In the genomic region with DNA sequence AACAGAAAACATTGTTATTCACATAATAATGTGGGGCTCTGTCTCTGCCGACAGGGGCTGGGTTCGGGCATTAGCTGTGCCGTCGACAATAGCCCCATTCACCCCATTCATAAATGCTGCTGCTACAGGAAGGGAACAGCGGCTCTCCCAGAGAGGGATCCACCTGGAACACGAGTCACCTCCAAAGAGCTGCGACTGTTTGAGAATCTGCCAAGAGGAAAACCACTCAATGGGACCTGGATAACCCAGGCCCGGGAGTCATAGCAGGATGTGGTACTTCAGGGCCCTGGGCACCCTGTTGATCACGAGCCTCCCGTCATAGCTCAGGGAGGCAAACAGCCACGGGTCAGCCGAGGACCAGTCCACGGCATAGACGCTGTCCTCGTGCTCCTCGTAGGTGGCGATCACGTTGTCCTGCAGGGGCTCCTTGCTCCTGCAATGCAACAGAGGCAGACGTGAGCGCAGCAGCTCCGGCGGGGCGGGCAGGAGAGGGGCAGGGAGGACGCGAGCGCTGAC, we compare ENCODE assay signal across 22 cellular contexts.
DNase-seq lines count a peak whose midpoint lies in the region; ATAC-seq, FAIRE-seq and TF ChIP-seq lines count a peak whose summit lies in the region.
"Had no signal": no experiment of that assay in that cellular context is flagged by ENCODE, and none has a peak within 500 bp of the region (broad histone marks: within the 10 kb centered on the region; RNA-seq: fewer than 3 reads in every experiment).

No MANE protein-coding gene starts in this region.

- no peak for TF ChIP-seq CTCF in upper lobe of left lung (IDR thresholded peaks at IDR 0.05)

- peak; percentile 19 for FAIRE-seq in frontal cortex (lab: Jason Lieb, UNC)
- no peak for FAIRE-seq in GM12891 (lab: Jason Lieb, UNC)
- FAIRE-seq: GM12878, K562 had no signal

- no peaks in the 10 kb centered on the region for H3K4me1 ChIP-seq in upper lobe of left lung
- H3K4me1 ChIP-seq: esophagus muscularis mucosa, suprapubic skin had no signal

- H3K36me3 ChIP-seq in upper lobe of left lung: peaks cover 3 to 45% (median 13%) of the 10 kb centered on the region in 4 donors

- DNase-seq in EL (peak; percentile 5), NCI-H2107 treated with DMSO at 0.1 percent for 48 hours (lab: John Stamatoyannopoulos, UW; ENCODE audit: unreplicated experiment) (peak; percentile 75), frontal cortex (ENCODE audit: low spot score in 2 of 2) (peak in 1 of 2 donors; percentile 66), pons (ENCODE audit: low spot score) (peak; percentile 91), GM12891 (ENCODE audit: insufficient read length, low spot score) (no peak), upper lobe of left lung (no peak)
- DNase-seq: activated CD4-positive, alpha-beta T cell treated with anti-CD3 and anti-CD28 coated beads for 48 hours; activated CD8-positive, alpha-beta memory T cell treated with anti-CD3 and anti-CD28 coated beads, Interleukin-2, amount 50 U/mL, for 48 hours; activated naive CD4-positive, alpha-beta T cell treated with anti-CD3 and anti-CD28 coated beads for 36 hours; NCI-H1092; NCI-H2171 treated with DMSO at 0.1 percent for 48 hours; NK-92 treated with Interleukin-12 subunit alpha and Interleukin-12 subunit beta, amount 100 ng/mL, for 24 hours; retina; SIG-M5 had no signal

- TF ChIP-seq POLR2A in GM12891 (IDR thresholded peaks at IDR 0.05; ENCODE audit: low read depth, low read length): no peak
- TF ChIP-seq POLR2A in upper lobe of left lung (IDR thresholded peaks at IDR 0.05): no peak

- no peak overlapping the region for H3K27ac ChIP-seq in upper lobe of left lung
- H3K27ac ChIP-seq: C4-2B, esophagus muscularis mucosa, hepatocyte, suprapubic skin had no signal

- ATAC-seq in HG03342 (IDR thresholded peaks at IDR 0.05; ENCODE audit: unreplicated experiment) (no peak), upper lobe of left lung (ENCODE audit: low FRiP score in 2 of 2) (no peak)
- ATAC-seq: K562; naive thymus-derived CD8-positive, alpha-beta T cell had no signal

- H3K9me3 ChIP-seq in upper lobe of left lung: no peaks in the 10 kb centered on the region
- H3K9me3 ChIP-seq: esophagus muscularis mucosa, suprapubic skin had no signal

- no peak for TF ChIP-seq EP300 in upper lobe of left lung (IDR thresholded peaks at IDR 0.05)

- WGBS in upper lobe of left lung, 2 donors: 92% methylated on average over 10 to 26 of the region's 26 CpGs

- no peak overlapping the region for H3K4me3 ChIP-seq in upper lobe of left lung
- H3K4me3 ChIP-seq: esophagus muscularis mucosa, GM12878, hepatocyte, K562, suprapubic skin had no signal

- H3K27me3 ChIP-seq in upper lobe of left lung: no peaks in the 10 kb centered on the region
- H3K27me3 ChIP-seq: esophagus muscularis mucosa, hepatocyte, suprapubic skin had no signal

TF ChIP-seq in GM12891, 5 proteins besides CTCF, POLR2A, EP300 and RAD21:
- TF ChIP-seq POU2F2 (IDR thresholded peaks at IDR 0.05; ENCODE audit: low read depth, low read length) (no peak), PAX5 (IDR thresholded peaks at IDR 0.05; ENCODE audit: insufficient read depth, low read length, severe bottlenecking) (no peak), POLR2AphosphoS5 (IDR thresholded peaks at IDR 0.05; ENCODE audit: low read depth, low read length) (no peak), TAF1 (IDR thresholded peaks at IDR 0.05; ENCODE audit: low read depth, low read length) (no peak), SPI1 (IDR thresholded peaks at IDR 0.05; ENCODE audit: low read depth, low read length) (no peak)

Comparison
In these comparisons a context has a peak if more than half of its experiments do, and no peak if none do; other contexts are left out.
1. DNase-seq: peak in EL (single experiment), NCI-H2107 treated with DMSO at 0.1 percent for 48 hours (single experiment) and pons (single experiment); none in GM12891 (single experiment) and upper lobe of left lung (0 of 2).